32 cellular contexts compared by ENCODE assay signal in the genomic region with DNA sequence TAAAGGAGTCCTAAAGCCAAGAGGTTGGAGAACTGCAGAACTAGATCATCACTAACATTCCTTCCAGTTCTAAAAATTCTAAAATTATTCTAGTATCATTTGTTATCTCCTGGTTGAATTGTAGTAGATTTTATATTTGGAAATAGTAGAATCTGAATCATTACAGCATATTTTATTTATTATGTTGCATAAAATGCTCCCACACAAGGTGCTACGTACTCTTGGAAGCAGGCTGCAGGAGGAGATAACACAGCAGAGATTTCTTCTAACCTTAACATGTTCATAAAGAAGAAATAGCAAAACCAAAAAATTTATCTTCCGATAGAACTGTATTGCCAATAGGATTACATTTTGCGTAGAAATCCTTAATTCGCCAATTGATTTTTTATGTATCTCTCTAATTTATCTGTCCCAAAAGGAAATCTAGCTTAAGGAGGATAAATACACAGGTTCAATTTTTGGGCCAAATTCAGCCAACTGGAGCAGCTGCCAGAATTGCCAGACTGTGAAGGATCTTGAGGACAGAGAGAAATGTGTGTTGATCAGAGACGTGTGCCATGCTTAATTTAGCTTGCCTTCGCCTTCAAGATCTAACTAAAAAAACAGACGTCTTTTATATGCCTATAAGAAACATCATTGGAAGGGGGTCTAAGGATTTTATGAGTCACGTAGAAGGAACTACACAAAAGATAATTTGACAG.
"Had no signal": no experiment of that assay in that cellular context is flagged by ENCODE, and none has a peak within 500 bp of the region (broad histone marks: within the 10 kb centered on the region; RNA-seq: fewer than 3 reads in every experiment).

No MANE protein-coding gene starts in this region.

- H3K36me3 ChIP-seq: MG63 had no signal

- H3K27me3 ChIP-seq: MG63 had no signal

- H3K9me3 ChIP-seq: MG63 had no signal

- H3K9ac ChIP-seq: KMS-11 had no signal

- H3K27ac ChIP-seq: KMS-11 had no signal

- DNase-seq: Karpas-422, Kasumi-1, MG63, MM.1S, MV-4-11, NCI-H1048, NCI-H1092, NCI-H1092 treated with DMSO at 0.1 percent for 48 hours, NCI-H1105, NCI-H1105 treated with DMSO at 0.1 percent for 48 hours, NCI-H1436, NCI-H1436 treated with DMSO at 0.1 percent for 48 hours, NCI-H146, NCI-H1694, NCI-H1694 treated with DMSO at 0.1 percent for 48 hours, NCI-H187, NCI-H187 treated with DMSO at 0.1 percent for 48 hours, NCI-H1930, NCI-H2029, NCI-H2029 treated with DMSO at 0.1 percent for 48 hours, NCI-H2081, NCI-H2081 treated with DMSO at 0.1 percent for 48 hours, NCI-H2107, NCI-H2171, NCI-H2171 treated with DMSO at 0.1 percent for 48 hours, NCI-H2227 treated with DMSO at 0.1 percent for 48 hours, NCI-H226, NCI-H345, NCI-H446, NCI-H446 treated with DMSO at 0.1 percent for 48 hours, NCI-H510A had no signal

- H3K4me3 ChIP-seq: MG63 had no signal

- H3K4me2 ChIP-seq: KMS-11 had no signal
